18 cellular contexts compared by ENCODE assay signal in the genomic region with DNA sequence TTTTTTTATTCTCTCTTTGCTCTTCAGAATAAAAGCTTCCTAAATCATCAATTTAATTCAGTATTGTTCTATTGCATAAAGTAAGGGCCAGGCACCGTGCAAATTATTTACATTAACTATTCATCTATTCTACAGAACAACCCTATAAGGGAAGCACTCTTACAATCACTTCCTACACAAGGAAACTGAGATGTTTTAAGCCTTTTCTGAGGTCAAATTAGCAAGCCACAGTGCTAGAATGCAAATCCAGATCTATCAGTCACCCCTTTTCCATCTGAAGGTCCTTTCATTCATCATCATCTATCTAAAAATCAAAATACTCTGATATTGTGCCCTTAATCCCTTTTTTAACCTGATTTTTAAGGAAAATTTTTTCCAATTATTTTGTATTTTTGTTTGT. TPM values are rescaled to one million over a fixed set of nuclear protein-coding genes. Genes with fewer than 3 reads are reported as not detected.
DNase-seq lines count a peak whose midpoint lies in the region; ATAC-seq and TF ChIP-seq lines count a peak whose summit lies in the region.
"Had no signal": no experiment of that assay in that cellular context is flagged by ENCODE, and none has a peak within 500 bp of the region (broad histone marks: within the 10 kb centered on the region; RNA-seq: fewer than 3 reads in every experiment).

No MANE protein-coding gene starts in this region.

- no peak overlapping the region for H2AFZ ChIP-seq in hepatocyte
- H2AFZ ChIP-seq: neural progenitor cell had no signal

- H3K4me3 ChIP-seq in hepatocyte: no peak overlapping the region
- H3K4me3 ChIP-seq in right lobe of liver: no peak overlapping the region
- H3K4me3 ChIP-seq: BLaER1 treated with 17β-estradiol and CSF1 and Interleukin-3, amounts not matched to agents 10 nM and 100 nM; neural progenitor cell; tibial nerve had no signal

- H3K4me3 Mint-ChIP-seq in activated T-helper 17 cell treated with anti-CD3 and anti-CD28 coated beads, Interleukin-2, amount 50 U/mL, for 72 hours: no peak overlapping the region
- H3K4me3 Mint-ChIP-seq: activated CD4-positive, alpha-beta memory T cell treated with anti-CD3 and anti-CD28 coated beads, Interleukin-2, amount 10 ng/mL, durations not matched to agents 7 days and 5 days; activated T-helper 1 cell treated with anti-CD3 and anti-CD28 coated beads, Interleukin-12 subunit alpha, Interleukin-12 subunit beta, Interleukin-2, Interleukin-4 antibody, amounts not matched to agents 30 ng/mL and 10 ng/mL and 1 ng/mL, durations not matched to agents 14 hours and 24 hours and 36 hours; neural progenitor cell had no signal

- H3K27ac Mint-ChIP-seq in activated T-helper 17 cell treated with anti-CD3 and anti-CD28 coated beads, Interleukin-2, amount 50 U/mL, for 72 hours: no peak overlapping the region
- H3K27ac Mint-ChIP-seq: activated CD4-positive, alpha-beta memory T cell treated with anti-CD3 and anti-CD28 coated beads, Interleukin-2, amount 10 ng/mL, durations not matched to agents 7 days and 5 days; activated T-helper 1 cell treated with anti-CD3 and anti-CD28 coated beads, Interleukin-12 subunit alpha, Interleukin-12 subunit beta, Interleukin-2, Interleukin-4 antibody, amounts not matched to agents 30 ng/mL and 10 ng/mL and 1 ng/mL, durations not matched to agents 14 hours and 24 hours and 36 hours; neural progenitor cell had no signal

- intact Hi-C loops in right lobe of liver (cut with DNase I): no loop called here

- H3K79me2 ChIP-seq in hepatocyte: peaks cover 32% of the 10 kb centered on the region

- H4K20me1 ChIP-seq in hepatocyte (ENCODE audit: insufficient read depth, poor library complexity, severe bottlenecking): no peaks in the 10 kb centered on the region
- H4K20me1 ChIP-seq: BLaER1 treated with 17β-estradiol and CSF1 and Interleukin-3, amounts not matched to agents 10 nM and 100 nM had no signal

- H3K27me3 Mint-ChIP-seq in activated T-helper 17 cell treated with anti-CD3 and anti-CD28 coated beads, Interleukin-2, amount 50 U/mL, for 72 hours: peaks cover 8% of the 10 kb centered on the region
- H3K27me3 Mint-ChIP-seq: activated CD4-positive, alpha-beta memory T cell treated with anti-CD3 and anti-CD28 coated beads, Interleukin-2, amount 10 ng/mL, durations not matched to agents 7 days and 5 days had no signal

- TF ChIP-seq POLR2A in right lobe of liver (IDR thresholded peaks at IDR 0.05): no peak

- no peaks in the 10 kb centered on the region for H3K4me1 Mint-ChIP-seq in activated T-helper 17 cell treated with anti-CD3 and anti-CD28 coated beads, Interleukin-2, amount 50 U/mL, for 72 hours
- H3K4me1 Mint-ChIP-seq: activated CD4-positive, alpha-beta memory T cell treated with anti-CD3 and anti-CD28 coated beads, Interleukin-2, amount 10 ng/mL, durations not matched to agents 7 days and 5 days; neural progenitor cell had no signal

- TF ChIP-seq CTCF in hepatocyte (IDR thresholded peaks at IDR 0.05; ENCODE audit: poor library complexity): no peak
- no peak for TF ChIP-seq CTCF in right lobe of liver (IDR thresholded peaks at IDR 0.05)

- no peaks in the 10 kb centered on the region for H3K9me3 Mint-ChIP-seq in activated T-helper 17 cell treated with anti-CD3 and anti-CD28 coated beads, Interleukin-2, amount 50 U/mL, for 72 hours
- H3K9me3 Mint-ChIP-seq: activated CD4-positive, alpha-beta memory T cell treated with anti-CD3 and anti-CD28 coated beads, Interleukin-2, amount 10 ng/mL, durations not matched to agents 7 days and 5 days; activated T-helper 1 cell treated with anti-CD3 and anti-CD28 coated beads, Interleukin-12 subunit alpha, Interleukin-12 subunit beta, Interleukin-2, Interleukin-4 antibody, amounts not matched to agents 30 ng/mL and 10 ng/mL and 1 ng/mL, durations not matched to agents 14 hours and 24 hours and 36 hours; neural progenitor cell had no signal

- H3K36me3 ChIP-seq in hepatocyte (replicated peaks; ENCODE audit: insufficient read depth, low read depth) (no peaks in the 10 kb centered on the region), right lobe of liver (no peaks in the 10 kb centered on the region)
- H3K36me3 ChIP-seq: BLaER1 treated with 17β-estradiol and CSF1 and Interleukin-3, amounts not matched to agents 10 nM and 100 nM; neural progenitor cell; tibial nerve had no signal

- H3K9me3 ChIP-seq in hepatocyte (ENCODE audit: low read depth): no peaks in the 10 kb centered on the region
- no peaks in the 10 kb centered on the region for H3K9me3 ChIP-seq in right lobe of liver
- H3K9me3 ChIP-seq: BLaER1 treated with 17β-estradiol and CSF1 and Interleukin-3, amounts not matched to agents 10 nM and 100 nM; tibial nerve had no signal

- DNase-seq in hepatocyte (ENCODE audit: low spot score) (no peak), NCI-H2227 (lab: John Stamatoyannopoulos, UW; ENCODE audit: unreplicated experiment) (no peak), right lobe of liver (no peak), COLO668 (lab: John Stamatoyannopoulos, UW; ENCODE audit: unreplicated experiment) (no peak)
- DNase-seq: activated CD4-positive, alpha-beta memory T cell treated with anti-CD3 and anti-CD28 coated beads, Interleukin-2, amount 10 ng/mL, durations not matched to agents 7 days and 5 days; DND-41; mesendoderm; right cardiac atrium; Right ventricle myocardium superior; stimulated activated CD4-positive, alpha-beta T cell treated with anti-CD3 and anti-CD28 coated beads, Interleukin-2, amount 100 ng/mL, for 24 hours had no signal

- no peak overlapping the region for H3K27ac ChIP-seq in hepatocyte
- no peak overlapping the region for H3K27ac ChIP-seq in right lobe of liver
- H3K27ac ChIP-seq: BLaER1 treated with 17β-estradiol and CSF1 and Interleukin-3, amounts not matched to agents 10 nM and 100 nM; neural progenitor cell; tibial nerve had no signal

- H3K27me3 ChIP-seq in hepatocyte (no peaks in the 10 kb centered on the region), right lobe of liver (no peaks in the 10 kb centered on the region)
- H3K27me3 ChIP-seq: BLaER1 treated with 17β-estradiol and CSF1 and Interleukin-3, amounts not matched to agents 10 nM and 100 nM; neural progenitor cell; tibial nerve had no signal

- no peaks in the 10 kb centered on the region for H3K9me2 ChIP-seq in hepatocyte (replicated peaks; ENCODE audit: insufficient read depth)

- peak; percentile 49 for ATAC-seq in GM18870 (IDR thresholded peaks at IDR 0.05; ENCODE audit: unreplicated experiment)
- ATAC-seq in GM21423 (IDR thresholded peaks at IDR 0.05; ENCODE audit: unreplicated experiment): peak; percentile 67
- ATAC-seq in HG02973 (IDR thresholded peaks at IDR 0.05; ENCODE audit: unreplicated experiment): peak; percentile 61
- peak; percentile 31 for ATAC-seq in activated T-helper 17 cell treated with anti-CD3 and anti-CD28 coated beads, Interleukin-2, amount 50 U/mL, for 72 hours (replicated peaks)
- no peak for ATAC-seq in right lobe of liver
- ATAC-seq: right cardiac atrium had no signal

- H3K36me3 Mint-ChIP-seq in activated T-helper 17 cell treated with anti-CD3 and anti-CD28 coated beads, Interleukin-2, amount 50 U/mL, for 72 hours (ENCODE audit: low read depth): no peaks in the 10 kb centered on the region
- H3K36me3 Mint-ChIP-seq: neural progenitor cell had no signal

- 89% methylated on average over 1 of the region's 1 CpG for WGBS in hepatocyte (ENCODE audit: low lambda C conversion rate, missing lambda C conversion rate)
- WGBS in right lobe of liver (ENCODE audit: insufficient coverage, low coverage, low lambda C conversion rate, missing lambda C conversion rate): 63% methylated on average over 1 of the region's 1 CpG

- peaks cover 9% of the 10 kb centered on the region for H3K4me1 ChIP-seq in hepatocyte (ENCODE audit: insufficient read depth)
- no peaks in the 10 kb centered on the region for H3K4me1 ChIP-seq in right lobe of liver
- H3K4me1 ChIP-seq: neural progenitor cell had no signal

- H3K4me2 ChIP-seq in hepatocyte: no peak overlapping the region
- H3K4me2 ChIP-seq: BLaER1 treated with 17β-estradiol and CSF1 and Interleukin-3, amounts not matched to agents 10 nM and 100 nM; neural progenitor cell had no signal

RNA-seq across cellular contexts. Expression of gene FRK, which starts 31.2 kb away (rescaled TPM):
- total RNA-seq in activated T-helper 17 cell treated with anti-CD3 and anti-CD28 coated beads, Interleukin-2, amount 50 U/mL, for 72 hours: under 1 TPM; 0.05 to 0.06 TPM
- total RNA-seq in hepatocyte (15.3 and 16.9 TPM in 2 replicates), right lobe of liver (10 to 100 TPM in 4 of 6 experiments, 1 to 10 TPM in 2; 8.4 to 14.1 (median 11.9) TPM)
- polyA plus RNA-seq in hepatocyte: 2.5 and 2.7 TPM in 2 replicates
- total RNA-seq: activated T-helper 1 cell treated with anti-CD3 and anti-CD28 coated beads, Interleukin-12 subunit alpha, Interleukin-12 subunit beta, Interleukin-2, Interleukin-4 antibody, amounts not matched to agents 30 ng/mL and 10 ng/mL and 1 ng/mL, durations not matched to agents 14 hours and 24 hours and 36 hours had no signal

Comparison
In these comparisons a context has a peak if more than half of its experiments do, and no peak if none do; other contexts are left out.
1. ATAC-seq: peak in GM18870 (single experiment), GM21423 (single experiment), HG02973 (single experiment) and activated T-helper 17 cell treated with anti-CD3 and anti-CD28 coated beads, Interleukin-2, amount 50 U/mL, for 72 hours (single experiment); none in right lobe of liver (0 of 4).
2. RNA of gene FRK, which starts 31.2 kb away (total RNA-seq): 15.3 to 16.9 TPM in hepatocyte and 8.4 to 14.1 TPM in right lobe of liver; 0.05 to 0.06 TPM in activated T-helper 17 cell treated with anti-CD3 and anti-CD28 coated beads, Interleukin-2, amount 50 U/mL, for 72 hours; every median in the first group is over 4 times any median in the second.